In the genomic region with DNA sequence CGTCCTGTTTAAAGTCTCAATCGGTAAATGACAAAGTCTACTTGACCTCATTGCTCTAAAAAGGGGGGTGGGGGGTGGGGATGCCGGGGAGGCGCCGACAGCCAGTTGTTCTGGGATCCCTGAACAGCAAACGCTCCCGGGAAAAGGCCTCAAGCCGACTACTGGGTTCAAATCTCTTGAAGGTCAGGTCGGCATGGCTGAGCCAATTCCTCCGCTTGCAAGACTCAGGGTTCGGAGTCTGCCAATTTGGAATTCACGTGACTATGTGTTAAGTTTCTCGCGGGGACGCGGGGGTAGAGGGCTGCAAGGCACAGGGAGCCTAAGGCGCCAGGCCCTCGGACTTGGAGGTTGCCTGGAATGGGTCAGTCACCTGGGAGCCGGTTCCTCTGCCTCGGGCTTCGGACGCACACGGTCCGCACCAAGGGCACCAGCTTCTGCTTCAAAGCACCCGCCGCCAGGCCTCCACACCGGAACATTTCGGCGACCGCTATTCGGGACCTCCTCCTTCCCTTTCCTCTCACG, we compare ENCODE assay signal across 8 cellular contexts. TPM values are rescaled to one million over a fixed set of nuclear protein-coding genes. Genes with fewer than 3 reads are reported as not detected.
DNase-seq lines count a peak whose midpoint lies in the region; ATAC-seq, FAIRE-seq and TF ChIP-seq lines count a peak whose summit lies in the region.

No MANE protein-coding gene starts in this region.

- TF ChIP-seq CTCF in CD4-positive, alpha-beta T cell (IDR thresholded peaks at IDR 0.05) = no peak
- TF ChIP-seq CTCF in GM12878 (IDR thresholded peaks at IDR 0.05 in 2 of 3, conservative IDR thresholded peaks at IDR 0.05 in 1 of 3; ENCODE audit: control insufficient read depth in 2 of 3, extremely low read depth in 1 of 3, insufficient read depth in 1 of 3, low read depth in 3 of 3, low read length in 3 of 3) (no peak), left lung (IDR thresholded peaks at IDR 0.05) (no peak)

- intact Hi-C loops in CD4-positive, alpha-beta T cell (cut with DNase I, micrococcal nuclease) = no loop called here
- intact Hi-C loops in GM12878 (cut with micrococcal nuclease; ENCODE audit: unreplicated experiment) (no loop called here), left lung (cut with DNase I) (no loop called here)

- DNase-seq in CD4-positive, alpha-beta T cell = no peak
- DNase-seq in GM12878 (ENCODE audit: low read depth, low spot score) (no peak), left lung (no peak), substantia nigra (lab: John Stamatoyannopoulos, UW) (peak in 15 of 49 donors; percentile 6 to 74 (median 44)), NCI-H2107 (lab: John Stamatoyannopoulos, UW) (no peak), HTR-8/SVneo (ENCODE audit: insufficient read length, low spot score) (no peak)

- H4K20me1 ChIP-seq in GM12878 (ENCODE audit: control insufficient read depth, insufficient read depth) = no peaks in the 10 kb centered on the region

- H3K4me2 ChIP-seq in GM12878 (ENCODE audit: control insufficient read depth, insufficient read depth) = peak overlapping the region; percentile 40

- RAD21 ChIA-PET in GM12878 (lab: Charles Lee; ENCODE audit: unreplicated experiment) = interaction anchor here (0.8 to 1.2 kb wide), 6 partner anchors 11 to 84 kb away, joined by 3 to 6 read pairs (median 4); no protein-coding TSS in a partner anchor

- no peak for TF ChIP-seq RAD21 in GM12878 (IDR thresholded peaks at IDR 0.05; ENCODE audit: insufficient read depth, low read depth, low read length)

- TSS peak; percentile 85 for BruUV-seq in GM12878 (replicated peaks; lab: Mats Ljungman, UMichigan)

- H2AFZ ChIP-seq in GM12878 (ENCODE audit: control insufficient read depth, low read depth, low read length) = peak overlapping the region; percentile 20

- no peaks in the 10 kb centered on the region for H3K9me3 Mint-ChIP-seq in CD4-positive, alpha-beta T cell

- in situ Hi-C loops in GM12878 (cut with MboI) = no loop called here

- H3K36me3 ChIP-seq in HUES48 (ENCODE audit: control insufficient read depth, insufficient read depth, low read length) (no peaks in the 10 kb centered on the region), GM12878 (ENCODE audit: control insufficient read depth in 2 of 2, insufficient read depth in 2 of 2, low read length in 1 of 2) (no peaks in the 10 kb centered on the region), left lung (no peaks in the 10 kb centered on the region)

- H3K9ac ChIP-seq in HUES48 (ENCODE audit: low read depth, low read length) = peak overlapping the region; percentile 79
- peak overlapping the region; percentile 68 for H3K9ac ChIP-seq in GM12878 (ENCODE audit: control insufficient read depth, insufficient read depth, low read length)

- H3K27ac Mint-ChIP-seq in CD4-positive, alpha-beta T cell = peak overlapping the region; percentile 84

- peak; percentile 30 for ATAC-seq in CD4-positive, alpha-beta T cell (ENCODE audit: poor library complexity)
- no peak for ATAC-seq in GM12878
- peak; percentile 53 for ATAC-seq in left lung
- ATAC-seq in GM19351 (IDR thresholded peaks at IDR 0.05; ENCODE audit: unreplicated experiment) = no peak

- H3K9me3 ChIP-seq in CD4-positive, alpha-beta T cell (ENCODE audit: control insufficient read depth, low read length) = no peaks in the 10 kb centered on the region
- H3K9me3 ChIP-seq in HUES48 (ENCODE audit: control insufficient read depth, insufficient read depth, low read length) (no peaks in the 10 kb centered on the region), GM12878 (replicated peaks; ENCODE audit: control insufficient read depth, insufficient read depth, low read length) (no peaks in the 10 kb centered on the region), left lung (no peaks in the 10 kb centered on the region)

- peaks cover 13% of the 10 kb centered on the region for H3K4me1 ChIP-seq in HUES48 (ENCODE audit: control insufficient read depth, insufficient read depth, low read length)
- H3K4me1 ChIP-seq in GM12878 (ENCODE audit: control insufficient read depth, insufficient read depth, low read length) = no peaks in the 10 kb centered on the region
- peaks cover 0 to 8% of the 10 kb centered on the region in 2 donors for H3K4me1 ChIP-seq in left lung

- H3K4me1 Mint-ChIP-seq in CD4-positive, alpha-beta T cell (ENCODE audit: low read depth) = peaks cover 36% of the 10 kb centered on the region

- peaks cover 9% of the 10 kb centered on the region for H3K36me3 Mint-ChIP-seq in CD4-positive, alpha-beta T cell (ENCODE audit: low read depth)

- H3K27me3 Mint-ChIP-seq in CD4-positive, alpha-beta T cell = no peaks in the 10 kb centered on the region

- H3K79me2 ChIP-seq in GM12878 (ENCODE audit: control insufficient read depth, insufficient read depth, low read length) = peaks cover 28% of the 10 kb centered on the region

- peak overlapping the region; percentile 56 for H3K27ac ChIP-seq in CD4-positive, alpha-beta T cell (ENCODE audit: low read depth, low read length)
- H3K27ac ChIP-seq in HUES48 (ENCODE audit: low read depth, low read length) (peak overlapping the region; percentile 82), GM12878 (ENCODE audit: control insufficient read depth, insufficient read depth) (peak overlapping the region; percentile 70), left lung (peak overlapping the region; percentile 90 to 91), substantia nigra (ENCODE audit: low read depth, low read length, poor library complexity, severe bottlenecking) (peak overlapping the region; percentile 89)

- H3K4me3 Mint-ChIP-seq in CD4-positive, alpha-beta T cell = peak overlapping the region; percentile 92

- POLR2A ChIA-PET in CD4-positive, alpha-beta T cell (lab: Charles Lee) = interaction anchor here (0.6 to 1.3 kb wide), 8 partner anchors 11 to 204 kb away, joined by 3 to 5 read pairs (median 4); no protein-coding TSS in a partner anchor
- POLR2A ChIA-PET in GM12878 (lab: Charles Lee) = interaction anchor here (0.6 to 2.8 kb wide), 3 partner anchors 9 to 81 kb away, joined by 4 to 10 read pairs (median 4); no protein-coding TSS in a partner anchor

- CTCF ChIA-PET in CD4-positive, alpha-beta T cell (lab: Charles Lee) = interaction anchor here (0.8 to 1.5 kb wide), 2 partner anchors 30 to 44 kb away, joined by 3 read pairs; no protein-coding TSS in a partner anchor
- CTCF ChIA-PET in GM12878 (lab: Yijun Ruan, JAX) = interaction anchor here (0.8 to 2.0 kb wide), 6 partner anchors 9 to 105 kb away, joined by 3 to 9 read pairs (median 4); no protein-coding TSS in a partner anchor

- no peaks in the 10 kb centered on the region for H3K27me3 ChIP-seq in CD4-positive, alpha-beta T cell (ENCODE audit: control insufficient read depth, insufficient read depth, low read length)
- H3K27me3 ChIP-seq in HUES48 (ENCODE audit: control insufficient read depth, insufficient read depth, low read length) (0 out of 2 replicates have a peak, but pooled peaks cover 3% of the 10 kb centered on the region), GM12878 (replicated peaks in 1 of 2; ENCODE audit: control insufficient read depth in 2 of 2, insufficient read depth in 2 of 2, low read length in 1 of 2) (no peaks in the 10 kb centered on the region), left lung (no peaks in the 10 kb centered on the region)

- SMC1A ChIA-PET in GM12878 (lab: Charles Lee; ENCODE audit: uncharacterized antibody, unreplicated experiment) = interaction anchor here (0.8 to 1.9 kb wide), 5 partner anchors 8 to 27 kb away, joined by 3 to 11 read pairs (median 4); no protein-coding TSS in a partner anchor

- TF ChIP-seq EP300 in GM12878 (IDR thresholded peaks at IDR 0.05; ENCODE audit: borderline replicate concordance in 1 of 2, control insufficient read depth in 1 of 2, low read depth in 2 of 2, low read length in 2 of 2) = no peak

- peak overlapping the region; percentile 78 for H3K4me3 ChIP-seq in HUES48 (ENCODE audit: low read depth, low read length)
- peak overlapping the region; percentile 62 for H3K4me3 ChIP-seq in GM12878
- H3K4me3 ChIP-seq in left lung = peak overlapping the region; percentile 36 to 58

- 28% methylated on average over 32 of the region's 32 CpGs for WGBS in GM12878 (ENCODE audit: insufficient coverage, insufficient replicate concordance, low lambda C conversion rate, missing lambda C conversion rate)

- FAIRE-seq in GM12878 (lab: Jason Lieb, UNC) (no peak), HTR-8/SVneo (lab: Jason Lieb, UNC) (no peak)

- TF ChIP-seq POLR2A in GM12878 (IDR thresholded peaks at IDR 0.05; ENCODE audit: low read depth, low read length) = no peak

RNA-seq across cellular contexts. Expression of a gene that starts 0.4 kb away (rescaled TPM):
- total RNA-seq in CD4-positive, alpha-beta T cell = 1 to 10 TPM; 6.1 to 6.4 TPM
- total RNA-seq in GM12878 (2013; cell fraction: nucleolus; rRNA removed) = 11.4 and 12.3 TPM in 2 replicates
- total RNA-seq in GM12878 (2014; rRNA removed) (47.3 and 50.5 TPM in 2 replicates), GM12878 (2014; rRNA removed; fragmentation: Illumina TruSeq; extraction: Trizol) (87.0 and 92.5 TPM in 2 replicates), GM12878 (2021) (77.5 and 80.9 TPM in 2 replicates), left lung (10 to 100 TPM; 31.2 to 33.1 TPM)
- 35.4 TPM for polyA plus RNA-seq in GM12878 (2011; ENCODE audit: low read depth)
- polyA plus RNA-seq in GM12878 (2011; rRNA removed) (76.2 and 86.8 TPM in 2 replicates), GM12878 (2014; fragmentation: Illumina TruSeq; extraction: Trizol) (99.1 and 116 TPM in 2 replicates), GM12878 (2014; fragmentation: Nextera tagmentation; extraction: Ambion mirVana) (10 to 100 TPM; 44.2 to 78.0 TPM), GM12878 (2014; rRNA removed) (72.4 and 82.0 TPM in 2 replicates), GM12878 (2016; fragmentation: Nextera tagmentation; extraction: Ambion mirVana) (100 to 1,000 TPM; 121 TPM)
- 51.8 and 55.7 TPM in 2 replicates for polyA plus RNA-seq in GM12878 (2011; cell fraction: cytosol; rRNA removed)
- polyA plus RNA-seq in GM12878 (2011; cell fraction: nucleus; rRNA removed) = 66.0 and 72.4 TPM in 2 replicates
- 34.0 and 38.0 TPM in 2 replicates for polyA plus RNA-seq in GM12878 (2012)
- polyA minus RNA-seq in GM12878 (2011; rRNA and poly(A)+ RNA removed) = 45.5 and 46.7 TPM in 2 replicates
- polyA minus RNA-seq in GM12878 (2011; cell fraction: cytosol; rRNA and poly(A)+ RNA removed) = 20.0 and 21.1 TPM in 2 replicates
- polyA minus RNA-seq in GM12878 (2011; cell fraction: nucleus; rRNA and poly(A)+ RNA removed) = 9.8 and 12.2 TPM in 2 replicates

RNA-seq across cellular contexts. Expression of a gene that starts 6.5 kb away (rescaled TPM):
- total RNA-seq in CD4-positive, alpha-beta T cell = 10 to 100 TPM; 14.4 to 14.8 TPM
- 7.0 and 7.1 TPM in 2 replicates for total RNA-seq in GM12878 (2013; cell fraction: nucleolus; rRNA removed)
- total RNA-seq in GM12878 (2014; rRNA removed) (37.1 and 39.7 TPM in 2 replicates), GM12878 (2014; rRNA removed; fragmentation: Illumina TruSeq; extraction: Trizol) (19.1 and 19.8 TPM in 2 replicates), GM12878 (2021) (21.8 and 24.4 TPM in 2 replicates), left lung (1 to 10 TPM in 1 of 2 donors, under 1 TPM in 1; 0.58 to 1.4 TPM)
- polyA plus RNA-seq in GM12878 (2011; ENCODE audit: low read depth) = 14.7 TPM
- polyA plus RNA-seq in GM12878 (2011; rRNA removed) (48.6 and 67.3 TPM in 2 replicates), GM12878 (2014; fragmentation: Illumina TruSeq; extraction: Trizol) (30.5 and 38.5 TPM in 2 replicates), GM12878 (2014; fragmentation: Nextera tagmentation; extraction: Ambion mirVana) (10 to 100 TPM in 1 of 2 experiments, 1 to 10 TPM in 1; 6.3 to 14.7 TPM), GM12878 (2014; rRNA removed) (38.5 and 40.5 TPM in 2 replicates), GM12878 (2016; fragmentation: Nextera tagmentation; extraction: Ambion mirVana) (10 to 100 TPM; 36.2 to 37.3 TPM)
- 66.1 and 82.2 TPM in 2 replicates for polyA plus RNA-seq in GM12878 (2011; cell fraction: cytosol; rRNA removed)
- 30.0 and 48.6 TPM in 2 replicates for polyA plus RNA-seq in GM12878 (2011; cell fraction: nucleus; rRNA removed)
- polyA plus RNA-seq in GM12878 (2012) = 22.3 and 27.9 TPM in 2 replicates
- polyA minus RNA-seq in GM12878 (2011; rRNA and poly(A)+ RNA removed) = 69.5 and 71.9 TPM in 2 replicates
- polyA minus RNA-seq in GM12878 (2011; cell fraction: cytosol; rRNA and poly(A)+ RNA removed) = 14.0 and 14.5 TPM in 2 replicates
- 11.6 and 17.7 TPM in 2 replicates for polyA minus RNA-seq in GM12878 (2011; cell fraction: nucleus; rRNA and poly(A)+ RNA removed)

RNA-seq across cellular contexts. Expression of a gene that starts 54.9 kb away (rescaled TPM):
- total RNA-seq in CD4-positive, alpha-beta T cell = 10 to 100 TPM; 17.3 to 17.4 TPM
- total RNA-seq in GM12878 (2013; cell fraction: nucleolus; rRNA removed) = 14.4 and 16.4 TPM in 2 replicates
- total RNA-seq in GM12878 (2014; rRNA removed) (22.9 and 25.8 TPM in 2 replicates), GM12878 (2014; rRNA removed; fragmentation: Illumina TruSeq; extraction: Trizol) (12.3 and 13.8 TPM in 2 replicates), GM12878 (2021) (34.4 and 35.1 TPM in 2 replicates), left lung (10 to 100 TPM; 20.2 to 23.9 TPM)
- polyA plus RNA-seq in GM12878 (2011; ENCODE audit: low read depth) = 17.4 TPM
- polyA plus RNA-seq in GM12878 (2011; rRNA removed) (15.7 and 33.0 TPM in 2 replicates), GM12878 (2014; fragmentation: Illumina TruSeq; extraction: Trizol) (32.3 and 36.7 TPM in 2 replicates), GM12878 (2014; fragmentation: Nextera tagmentation; extraction: Ambion mirVana) (1 to 10 TPM; 4.0 to 5.2 TPM), GM12878 (2014; rRNA removed) (24.7 and 27.3 TPM in 2 replicates), GM12878 (2016; fragmentation: Nextera tagmentation; extraction: Ambion mirVana) (10 to 100 TPM; 19.3 to 20.4 TPM)
- polyA plus RNA-seq in GM12878 (2011; cell fraction: cytosol; rRNA removed) = 35.0 and 43.1 TPM in 2 replicates
- 28.0 and 31.1 TPM in 2 replicates for polyA plus RNA-seq in GM12878 (2011; cell fraction: nucleus; rRNA removed)
- 24.3 and 24.6 TPM in 2 replicates for polyA plus RNA-seq in GM12878 (2012)
- polyA minus RNA-seq in GM12878 (2011; rRNA and poly(A)+ RNA removed) = 39.8 and 47.5 TPM in 2 replicates
- 21.8 and 27.7 TPM in 2 replicates for polyA minus RNA-seq in GM12878 (2011; cell fraction: cytosol; rRNA and poly(A)+ RNA removed)
- 7.3 and 10.4 TPM in 2 replicates for polyA minus RNA-seq in GM12878 (2011; cell fraction: nucleus; rRNA and poly(A)+ RNA removed)

Comparison
In these comparisons a context has a peak if more than half of its experiments do, and no peak if none do; other contexts are left out.
1. ATAC-seq: peak in CD4-positive, alpha-beta T cell (single experiment) and left lung (single experiment); none in GM12878 (single experiment) and GM19351 (single experiment).
2. Peak in every context shown above with its lines, with median percentiles within 50 percentile points of each other: H3K27ac ChIP-seq and H3K4me3 ChIP-seq.